In genomic region chr5:38599751-38600150, GRCh38 we compare ENCODE assay signal across 2 cellular contexts. TPM values are rescaled to one million over a fixed set of nuclear protein-coding genes. Genes with fewer than 3 reads are reported as not detected.
"Had no signal": no experiment of that assay in that cellular context is flagged by ENCODE, and none has a peak within 500 bp of the region (broad histone marks: within the 10 kb centered on the region; RNA-seq: fewer than 3 reads in every experiment).

No MANE protein-coding gene starts in this region.

RNA-seq across cellular contexts. Expression of gene LIFR, which starts 43.3 kb away (rescaled TPM):
- total RNA-seq: activated B cell treated with CpG ODN at 0.5 μM for 24 hours, OCI-LY7 had no signal
